In the genomic region with DNA sequence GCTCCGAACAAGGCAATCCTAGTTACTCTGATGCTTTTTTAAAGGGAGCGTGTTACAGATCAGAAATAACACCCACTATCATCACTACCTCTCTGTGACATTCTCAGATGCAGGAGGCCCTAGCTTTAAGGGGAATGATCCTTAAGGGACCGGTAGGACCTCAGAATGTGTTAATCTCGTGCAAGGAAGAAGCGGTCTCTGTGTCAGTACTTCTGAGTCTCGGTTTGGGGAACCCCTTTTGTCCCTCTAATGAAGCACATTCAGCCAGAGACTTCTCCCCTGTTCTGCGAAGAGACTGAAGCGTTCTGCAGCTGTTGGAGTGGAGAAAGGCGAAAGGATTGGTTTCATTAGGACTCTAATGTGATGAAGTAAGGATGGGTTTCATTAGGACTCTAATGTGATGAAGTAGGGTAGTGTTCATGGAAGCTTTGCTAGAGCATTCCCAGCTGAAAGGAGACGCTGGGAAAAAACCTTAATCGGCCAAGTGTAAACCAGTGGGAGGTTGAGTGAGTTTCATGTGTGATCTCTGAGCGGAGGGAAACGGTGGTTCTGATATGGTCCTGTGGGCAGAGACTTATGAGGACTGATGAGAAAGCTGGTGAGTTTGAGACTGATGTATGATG, we compare ENCODE assay signal across 8 cellular contexts. TPM values are rescaled to one million over a fixed set of nuclear protein-coding genes. Genes with fewer than 3 reads are reported as not detected.
A peak's percentile ranks its signal among the peaks of the same experiment; 100 is the strongest.
DNase-seq lines count a peak whose midpoint lies in the region; ATAC-seq and TF ChIP-seq lines count a peak whose summit lies in the region.

No MANE protein-coding gene starts in this region.

- DNase-seq in GM12865 (ENCODE audit: low read depth), result peak; percentile 81
- DNase-seq in NCI-H526 treated with DMSO at 0.1 percent for 48 hours (lab: John Stamatoyannopoulos, UW), result peak; percentile 42
- peak; percentile 41 for DNase-seq in inferior parietal cortex (ENCODE audit: extremely low spot score)
- DNase-seq in testis, result peak; percentile 44
- DNase-seq in SK-N-SH, result no peak
- DNase-seq in ecto neural progenitor cell (ENCODE audit: low spot score), result no peak
- no peak for DNase-seq in effector CD4-positive, alpha-beta T cell

- H3K9me2 ChIP-seq in SK-N-SH, result no peaks in the 10 kb centered on the region

- no peak overlapping the region for H3K4me2 ChIP-seq in SK-N-SH

- H3K4me3 ChIP-seq in GM12865 (ENCODE audit: low read depth, low read length), result peak overlapping the region; percentile 77
- peak overlapping the region; percentile 55 to 77 for H3K4me3 ChIP-seq in testis
- no peak overlapping the region for H3K4me3 ChIP-seq in SK-N-SH (ENCODE audit: low read depth in 2 of 2, low read length in 1 of 2)

- 12 to 13% methylated on average over 13 of the region's 13 CpGs for WGBS in testis, 2 donors
- 2% methylated on average over 13 of the region's 13 CpGs for WGBS in SK-N-SH (ENCODE audit: low lambda C conversion rate)

- TF ChIP-seq CTCF in GM12865 (IDR thresholded peaks at IDR 0.05; ENCODE audit: insufficient read depth, low read depth, low read length, missing control alignments), result no peak
- no peak for TF ChIP-seq CTCF in testis (IDR thresholded peaks at IDR 0.05)
- no peak for TF ChIP-seq CTCF in SK-N-SH (IDR thresholded peaks at IDR 0.05)

- H3K27me3 ChIP-seq in testis (no peaks in the 10 kb centered on the region), SK-N-SH (ENCODE audit: insufficient read depth) (peaks cover 40% of the 10 kb centered on the region)

- H3K9me3 ChIP-seq in testis (no peaks in the 10 kb centered on the region), SK-N-SH (no peaks in the 10 kb centered on the region)

- H4K20me1 ChIP-seq in SK-N-SH (ENCODE audit: insufficient read depth), result no peaks in the 10 kb centered on the region

- TF ChIP-seq RAD21 in SK-N-SH (IDR thresholded peaks at IDR 0.05; ENCODE audit: low read length), result no peak

- H3K4me1 ChIP-seq in testis, result peaks cover 3% of the 10 kb centered on the region
- no peaks in the 10 kb centered on the region for H3K4me1 ChIP-seq in SK-N-SH (ENCODE audit: control insufficient read depth in 1 of 2, insufficient read depth in 2 of 2, low read depth in 1 of 2, low read length in 1 of 2)

- peak; percentile 39 for ATAC-seq in GM21447 (IDR thresholded peaks at IDR 0.05; ENCODE audit: unreplicated experiment)

- peak overlapping the region; percentile 1 to 84 for H3K27ac ChIP-seq in testis
- no peak overlapping the region for H3K27ac ChIP-seq in SK-N-SH (ENCODE audit: low read depth in 2 of 2, low read length in 1 of 2)

- no peaks in the 10 kb centered on the region for H3K79me2 ChIP-seq in SK-N-SH (ENCODE audit: insufficient read depth)

- intact Hi-C loops in testis (cut with DNase I; ENCODE audit: low total_unique reads), result no loop called here

- TF ChIP-seq POLR2A in testis (IDR thresholded peaks at IDR 0.05), result no peak

- no peaks in the 10 kb centered on the region for H3F3A ChIP-seq in SK-N-SH (replicated peaks; ENCODE audit: insufficient read depth)

- CTCF ChIA-PET in SK-N-SH (lab: Yijun Ruan, JAX), result no interaction called here

- no peak overlapping the region for H3K9ac ChIP-seq in SK-N-SH

- H3K36me3 ChIP-seq in testis (ENCODE audit: low read depth, missing control alignments) (no peaks in the 10 kb centered on the region), SK-N-SH (replicated peaks in 1 of 2; ENCODE audit: control insufficient read depth in 1 of 2, insufficient read depth in 2 of 2, low read length in 1 of 2) (no peaks in the 10 kb centered on the region)

- POLR2A ChIA-PET in SK-N-SH (lab: Yijun Ruan, JAX), result no interaction called here

- H2AFZ ChIP-seq in SK-N-SH (ENCODE audit: low read depth), result no peak overlapping the region

- TF ChIP-seq EP300 in SK-N-SH (IDR thresholded peaks at IDR 0.05; ENCODE audit: borderline replicate concordance in 1 of 2, low read depth in 1 of 2, low read length in 1 of 2), result no peak

TF ChIP-seq in SK-N-SH, 30 proteins besides CTCF, POLR2A, EP300 and RAD21:
- no peak for TF ChIP-seq FOSL2 (IDR thresholded peaks at IDR 0.05; ENCODE audit: borderline replicate concordance, low read depth)
- no peak for TF ChIP-seq TAF1 (IDR thresholded peaks at IDR 0.05; ENCODE audit: borderline replicate concordance, low read depth, low read length)
- TF ChIP-seq, protein P1, sequence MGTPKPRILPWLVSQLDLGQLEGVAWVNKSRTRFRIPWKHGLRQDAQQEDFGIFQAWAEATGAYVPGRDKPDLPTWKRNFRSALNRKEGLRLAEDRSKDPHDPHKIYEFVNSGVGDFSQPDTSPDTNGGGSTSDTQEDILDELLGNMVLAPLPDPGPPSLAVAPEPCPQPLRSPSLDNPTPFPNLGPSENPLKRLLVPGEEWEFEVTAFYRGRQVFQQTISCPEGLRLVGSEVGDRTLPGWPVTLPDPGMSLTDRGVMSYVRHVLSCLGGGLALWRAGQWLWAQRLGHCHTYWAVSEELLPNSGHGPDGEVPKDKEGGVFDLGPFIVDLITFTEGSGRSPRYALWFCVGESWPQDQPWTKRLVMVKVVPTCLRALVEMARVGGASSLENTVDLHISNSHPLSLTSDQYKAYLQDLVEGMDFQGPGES (IDR thresholded peaks at IDR 0.05; ENCODE audit: low read depth, low read length), result no peak
- TF ChIP-seq JUND (IDR thresholded peaks at IDR 0.05), result no peak
- TF ChIP-seq, protein P2, sequence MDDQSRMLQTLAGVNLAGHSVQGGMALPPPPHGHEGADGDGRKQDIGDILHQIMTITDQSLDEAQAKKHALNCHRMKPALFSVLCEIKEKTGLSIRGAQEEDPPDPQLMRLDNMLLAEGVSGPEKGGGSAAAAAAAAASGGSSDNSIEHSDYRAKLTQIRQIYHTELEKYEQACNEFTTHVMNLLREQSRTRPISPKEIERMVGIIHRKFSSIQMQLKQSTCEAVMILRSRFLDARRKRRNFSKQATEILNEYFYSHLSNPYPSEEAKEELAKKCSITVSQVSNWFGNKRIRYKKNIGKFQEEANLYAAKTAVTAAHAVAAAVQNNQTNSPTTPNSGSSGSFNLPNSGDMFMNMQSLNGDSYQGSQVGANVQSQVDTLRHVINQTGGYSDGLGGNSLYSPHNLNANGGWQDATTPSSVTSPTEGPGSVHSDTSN (IDR thresholded peaks at IDR 0.05), result no peak
- TF ChIP-seq TCF12 (IDR thresholded peaks at IDR 0.05), result no peak
- no peak for TF ChIP-seq SMC3 (IDR thresholded peaks at IDR 0.05; ENCODE audit: low read depth, low read length)
- no peak for TF ChIP-seq MXI1 (IDR thresholded peaks at IDR 0.05; ENCODE audit: low read depth, low read length)
- no peak for TF ChIP-seq CHD2 (IDR thresholded peaks at IDR 0.05; ENCODE audit: low read length, partially characterized antibody)
- no peak for TF ChIP-seq FOXM1 (IDR thresholded peaks at IDR 0.05; ENCODE audit: low read depth)
- TF ChIP-seq TEAD4 (IDR thresholded peaks at IDR 0.05; ENCODE audit: borderline replicate concordance, insufficient read depth), result no peak
- TF ChIP-seq ELF1 (IDR thresholded peaks at IDR 0.05), result no peak
- TF ChIP-seq POLR2AphosphoS5 (IDR thresholded peaks at IDR 0.05; ENCODE audit: low read depth, low read length), result no peak
- TF ChIP-seq NFIC (IDR thresholded peaks at IDR 0.05; ENCODE audit: borderline replicate concordance), result no peak
- no peak for TF ChIP-seq NRF1 (IDR thresholded peaks at IDR 0.05; ENCODE audit: low read depth, low read length)
- TF ChIP-seq, protein P3, sequence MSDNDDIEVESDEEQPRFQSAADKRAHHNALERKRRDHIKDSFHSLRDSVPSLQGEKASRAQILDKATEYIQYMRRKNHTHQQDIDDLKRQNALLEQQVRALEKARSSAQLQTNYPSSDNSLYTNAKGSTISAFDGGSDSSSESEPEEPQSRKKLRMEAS (IDR thresholded peaks at IDR 0.05; ENCODE audit: low read depth), result no peak
- TF ChIP-seq SIN3A (IDR thresholded peaks at IDR 0.05; ENCODE audit: borderline replicate concordance, low read depth, low read length), result no peak
- TF ChIP-seq RXRA (IDR thresholded peaks at IDR 0.05; ENCODE audit: borderline replicate concordance, low read depth), result no peak
- TF ChIP-seq GABPA (IDR thresholded peaks at IDR 0.05; ENCODE audit: low read depth), result no peak

RNA-seq across cellular contexts. Expression of a gene that starts 1.6 kb away (rescaled TPM):
- total RNA-seq in testis, result 10 to 100 TPM; 53.6 to 66.9 TPM
- 70.5 TPM for polyA plus RNA-seq in testis (ENCODE audit: insufficient read depth, low read depth, low replicate concordance)
- not detected in 2 replicates for polyA plus RNA-seq in SK-N-SH (2012; rRNA removed)
- not detected in 2 replicates for polyA plus RNA-seq in SK-N-SH (2012; cell fraction: cytosol; rRNA removed)
- polyA plus RNA-seq in SK-N-SH (2012; cell fraction: nucleus; rRNA removed), result not detected in 2 replicates

Comparison
In these comparisons a context has a peak if more than half of its experiments do, and no peak if none do; other contexts are left out.
1. DNase-seq: peak in GM12865 (single experiment), NCI-H526 treated with DMSO at 0.1 percent for 48 hours (single experiment), inferior parietal cortex (single experiment) and testis (single experiment); none in SK-N-SH (single experiment), ecto neural progenitor cell (single experiment) and effector CD4-positive, alpha-beta T cell (single experiment).
2. H3K4me3 ChIP-seq: peak in GM12865 (single experiment) and testis (2 of 2); none in SK-N-SH (0 of 2).
3. H3K27ac ChIP-seq: peak in testis (2 of 2); none in SK-N-SH (0 of 2).
4. RNA of a gene that starts 1.6 kb away (polyA plus RNA-seq): 70.5 TPM in testis (single experiment); not detected in SK-N-SH; every median in the first group is over 10 times any median in the second.